In genomic region chr1:156709743-156710489, GRCh38 we compare ENCODE assay signal across 9 cellular contexts. TPM values are rescaled to one million over a fixed set of nuclear protein-coding genes. Genes with fewer than 3 reads are reported as not detected.
DNase-seq lines count a peak whose midpoint lies in the region; ATAC-seq and TF ChIP-seq lines count a peak whose summit lies in the region.
"Had no signal": no experiment of that assay in that cellular context is flagged by ENCODE, and none has a peak within 500 bp of the region (broad histone marks: within the 10 kb centered on the region; RNA-seq: fewer than 3 reads in every experiment).

No MANE protein-coding gene starts in this region.

- TF ChIP-seq POLR2A in esophagus squamous epithelium (IDR thresholded peaks at IDR 0.05), result no peak

- H3K4me3 ChIP-seq in esophagus squamous epithelium, result no peak overlapping the region
- no peak overlapping the region for H3K4me3 ChIP-seq in Caco-2 (ENCODE audit: low read depth, low read length)

- TF ChIP-seq CTCF in esophagus squamous epithelium (IDR thresholded peaks at IDR 0.05) (peak in 1 of 6 experiments; percentile 16), omental fat pad (IDR thresholded peaks at IDR 0.05) (no peak), Caco-2 (IDR thresholded peaks at IDR 0.05; ENCODE audit: insufficient read depth in 1 of 2, low read depth in 1 of 2, low read length in 1 of 2, severe bottlenecking in 1 of 2, unreplicated experiment in 1 of 2) (no peak)

- ATAC-seq in omental fat pad (ENCODE audit: low FRiP score) (peak; percentile 60), GM19463 (IDR thresholded peaks at IDR 0.05; ENCODE audit: unreplicated experiment) (no peak)

- H3K4me1 ChIP-seq in esophagus squamous epithelium (peaks cover 75 to 84% (median 79%) of the 10 kb centered on the region in 3 donors), Caco-2 (peaks cover 6% of the 10 kb centered on the region)

- peaks cover 8% of the 10 kb centered on the region for H3K4me1 Mint-ChIP-seq in Caco-2 (ENCODE audit: low read depth, unreplicated experiment)

- WGBS in esophagus squamous epithelium, 2 donors, result 31 to 54% methylated on average over 5 to 9 of the region's 11 CpGs

- POLR2A ChIA-PET in Caco-2 (lab: Charles Lee), result no interaction called here

- DNase-seq in DMS 273 treated with DMSO at 0.1 percent for 48 hours (lab: John Stamatoyannopoulos, UW) (peak; percentile 56), NCI-H460 (ENCODE audit: extremely low read depth, low read depth) (peak; percentile 76), esophagus squamous epithelium (lab: John Stamatoyannopoulos, UW) (no peak), omental fat pad (ENCODE audit: low spot score) (no peak), iPS-NIHi7 (ENCODE audit: extremely low spot score) (no peak), Caco-2 (no peak), cortex of kidney (lab: John Stamatoyannopoulos, UW) (no peak)
- DNase-seq: NCI-H187 had no signal

- H3K9me3 Mint-ChIP-seq in Caco-2 (ENCODE audit: unreplicated experiment), result no peaks in the 10 kb centered on the region

- H3K27me3 Mint-ChIP-seq in Caco-2 (ENCODE audit: insufficient read depth, unreplicated experiment), result no peaks in the 10 kb centered on the region

- no peak overlapping the region for H3K4me3 Mint-ChIP-seq in Caco-2 (ENCODE audit: unreplicated experiment)

- CTCF ChIA-PET in Caco-2 (lab: Charles Lee), result interaction anchor here (2.9 kb wide), 1 partner anchor 20 kb away, joined by 30 read pairs; no protein-coding TSS in a partner anchor

- intact Hi-C loops in esophagus squamous epithelium (cut with DNase I) (no loop called here), Caco-2 (cut with micrococcal nuclease; ENCODE audit: unreplicated experiment) (no loop called here)

- H3K27me3 ChIP-seq in esophagus squamous epithelium, result peaks cover 0 to 7% (median 0%) of the 10 kb centered on the region in 4 donors
- no peaks in the 10 kb centered on the region for H3K27me3 ChIP-seq in Caco-2 (replicated peaks; ENCODE audit: control insufficient read depth, insufficient read depth, low read length)

- H3K9me3 ChIP-seq in esophagus squamous epithelium (no peaks in the 10 kb centered on the region), Caco-2 (no peaks in the 10 kb centered on the region)

- peak overlapping the region; percentile 22 to 84 (median 69) for H3K27ac ChIP-seq in esophagus squamous epithelium

- H3K27ac Mint-ChIP-seq in Caco-2 (ENCODE audit: unreplicated experiment), result no peak overlapping the region

- H3K36me3 Mint-ChIP-seq in Caco-2 (ENCODE audit: insufficient read depth, unreplicated experiment), result peaks cover 11% of the 10 kb centered on the region

- H3K36me3 ChIP-seq in esophagus squamous epithelium (no peaks in the 10 kb centered on the region), Caco-2 (ENCODE audit: control insufficient read depth, insufficient read depth, low read length) (no peaks in the 10 kb centered on the region)

- BruUV-seq in Caco-2 (replicated peaks; lab: Mats Ljungman, UMichigan), result no TSS peak

RNA-seq across cellular contexts. Expression of gene CRABP2, which starts 4.5 kb away (rescaled TPM):
- total RNA-seq in NCI-H460 (2014; rRNA removed; shearing (Covaris generic)), result 1.2 and 1.8 TPM in 2 replicates
- 0.89 and 0.95 TPM in 2 replicates for polyA plus RNA-seq in NCI-H460 (2014; cell fraction: nucleus; rRNA removed)
- 100 to 1,000 TPM; 149 to 916 (median 441) TPM for total RNA-seq in esophagus squamous epithelium
- 1 to 10 TPM in 3 of 4 donors, not detected in 1; 4.5 to 8.8 (median 8.8) TPM for total RNA-seq in omental fat pad
- total RNA-seq in Caco-2 (2022), result 27.1 and 30.6 TPM in 2 replicates

RNA-seq across cellular contexts. Expression of gene METTL25B, which starts 18.4 kb away (rescaled TPM):
- total RNA-seq in NCI-H460 (2014; rRNA removed; shearing (Covaris generic)), result 24.6 and 32.1 TPM in 2 replicates
- 36.3 and 50.7 TPM in 2 replicates for polyA plus RNA-seq in NCI-H460 (2014; cell fraction: nucleus; rRNA removed)
- total RNA-seq in esophagus squamous epithelium, result 10 to 100 TPM in 3 of 4 donors, 1 to 10 TPM in 1; 9.7 to 44.9 (median 17.6) TPM
- total RNA-seq in omental fat pad, result 10 to 100 TPM; 12.1 to 25.4 (median 18.8) TPM
- total RNA-seq in Caco-2 (2022), result 26.6 and 27.6 TPM in 2 replicates

RNA-seq across cellular contexts. Expression of gene ISG20L2, which starts 18.6 kb away (rescaled TPM):
- 42.1 and 42.2 TPM in 2 replicates for total RNA-seq in NCI-H460 (2014; rRNA removed; shearing (Covaris generic))
- polyA plus RNA-seq in NCI-H460 (2014; cell fraction: nucleus; rRNA removed), result 20.0 and 24.0 TPM in 2 replicates
- 10 to 100 TPM; 22.3 to 32.8 (median 28.4) TPM for total RNA-seq in esophagus squamous epithelium
- total RNA-seq in omental fat pad, result 10 to 100 TPM; 19.8 to 34.1 (median 28.2) TPM
- 42.3 and 44.1 TPM in 2 replicates for total RNA-seq in Caco-2 (2022)

RNA-seq across cellular contexts. Expression of gene MRPL24, which starts 31.0 kb away (rescaled TPM):
- 175 and 203 TPM in 2 replicates for total RNA-seq in NCI-H460 (2014; rRNA removed; shearing (Covaris generic))
- polyA plus RNA-seq in NCI-H460 (2014; cell fraction: nucleus; rRNA removed), result 125 and 176 TPM in 2 replicates
- total RNA-seq in esophagus squamous epithelium (10 to 100 TPM; 39.5 to 45.8 (median 42.3) TPM), omental fat pad (10 to 100 TPM; 45.0 to 74.4 (median 69.8) TPM), Caco-2 (2022) (52.6 and 54.2 TPM in 2 replicates)

RNA-seq across cellular contexts. Expression of gene NES, which starts 32.7 kb away (rescaled TPM):
- 2.2 and 2.5 TPM in 2 replicates for total RNA-seq in NCI-H460 (2014; rRNA removed; shearing (Covaris generic))
- polyA plus RNA-seq in NCI-H460 (2014; cell fraction: nucleus; rRNA removed), result 12.6 and 14.8 TPM in 2 replicates
- total RNA-seq in esophagus squamous epithelium (1 to 10 TPM; 3.5 to 8.0 (median 5.4) TPM), omental fat pad (10 to 100 TPM; 17.4 to 76.4 (median 27.7) TPM), Caco-2 (2022) (18.0 and 22.7 TPM in 2 replicates)

Comparison
In these comparisons a context has a peak if more than half of its experiments do, and no peak if none do; other contexts are left out.
1. DNase-seq: peak in DMS 273 treated with DMSO at 0.1 percent for 48 hours (single experiment) and NCI-H460 (single experiment); none in esophagus squamous epithelium (single experiment), omental fat pad (single experiment), iPS-NIHi7 (single experiment), Caco-2 (0 of 2) and cortex of kidney (single experiment).